8 cellular contexts compared by ENCODE assay signal in the genomic region with DNA sequence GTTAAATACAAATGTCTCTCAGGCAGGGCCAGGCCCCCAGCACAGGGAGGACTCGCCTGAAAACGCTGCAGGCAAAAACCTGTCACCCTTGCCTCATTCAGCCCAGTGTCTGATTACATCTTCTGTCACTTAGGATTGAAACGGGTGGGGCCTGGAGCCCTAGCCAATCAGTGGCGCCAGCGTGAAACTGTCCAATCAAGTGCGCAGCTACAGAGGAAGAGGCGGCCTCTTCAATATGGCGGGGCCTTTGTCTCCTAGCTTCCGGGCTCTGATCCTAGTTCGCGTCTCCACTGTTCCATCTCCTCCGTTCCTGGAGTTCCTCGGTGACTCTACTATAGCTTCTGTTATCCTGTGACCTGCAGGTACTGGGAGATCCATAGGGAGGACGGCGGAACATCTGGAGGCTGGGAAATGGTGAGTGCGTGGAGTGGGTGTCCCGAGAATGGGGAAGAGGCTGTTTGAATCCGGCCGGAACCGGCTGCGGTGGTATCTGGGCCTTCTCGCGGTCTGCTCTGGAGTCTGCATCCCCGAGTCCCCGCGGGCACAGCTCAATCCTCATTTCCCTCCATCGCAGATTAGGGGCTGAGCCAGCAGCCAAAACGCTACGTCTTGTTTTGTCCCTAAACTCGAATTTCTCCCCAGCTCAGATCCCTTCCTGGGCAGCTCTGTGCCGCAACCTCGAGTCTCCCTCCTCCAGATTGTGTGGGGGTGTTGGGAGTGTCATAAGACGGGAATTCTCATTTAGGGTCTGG. TPM values are rescaled to one million over a fixed set of nuclear protein-coding genes. Genes with fewer than 3 reads are reported as not detected.
A peak's percentile ranks its signal among the peaks of the same experiment; 100 is the strongest.
DNase-seq lines count a peak whose midpoint lies in the region; ATAC-seq and TF ChIP-seq lines count a peak whose summit lies in the region.

TSS of gene ZNF736 (plus strand) at position 222 of the 752 bp plus-strand sequence. CDS start at position 412, 190 bp downstream.

- peaks cover 36% of the 10 kb centered on the region for H3K36me3 Mint-ChIP-seq in activated CD4-positive, alpha-beta T cell treated with anti-CD3 and anti-CD28 coated beads for 36 hours (ENCODE audit: low read depth)

- POLR2A ChIA-PET in activated CD4-positive, alpha-beta T cell treated with anti-CD3 and anti-CD28 coated beads for 36 hours (lab: Charles Lee), result interaction anchor here (0.6 to 1.4 kb wide), 4 partner anchors 195 to 589 kb away, joined by 3 to 4 read pairs (median 4); partner anchors contain the start of genes ZNF107, ZNF273 and ZNF680

- CTCF ChIA-PET in activated CD4-positive, alpha-beta T cell treated with anti-CD3 and anti-CD28 coated beads for 36 hours (lab: Charles Lee), result interaction anchor here (0.7 to 0.8 kb wide), 2 partner anchors 8 to 249 kb away, joined by 3 read pairs; no protein-coding TSS in a partner anchor

- peak; percentile 94 for DNase-seq in AG10803 (ENCODE audit: low read depth)
- DNase-seq in NCI-H510A (lab: John Stamatoyannopoulos, UW), result peak; percentile 63
- peak; percentile 93 for DNase-seq in activated CD4-positive, alpha-beta T cell treated with anti-CD3 and anti-CD28 coated beads for 36 hours
- peak; percentile 94 for DNase-seq in cerebellum (ENCODE audit: low spot score)
- DNase-seq in right lobe of liver, result peak; percentile 82 to 90 (median 84)
- peak; percentile 77 for DNase-seq in stimulated activated CD8-positive, alpha-beta memory T cell treated with anti-CD3 and anti-CD28 coated beads, Interleukin-12 subunit alpha, Interleukin-12 subunit beta, amount 100 ng/mL, for 1 hour (ENCODE audit: low read depth)

- TF ChIP-seq CTCF in AG10803 (conservative IDR thresholded peaks at IDR 0.05; ENCODE audit: low read length) (no peak), right lobe of liver (IDR thresholded peaks at IDR 0.05) (no peak)

- no peaks in the 10 kb centered on the region for H3K9me3 ChIP-seq in right lobe of liver

- intact Hi-C loops in activated CD4-positive, alpha-beta T cell treated with anti-CD3 and anti-CD28 coated beads for 36 hours (cut with DNase I, micrococcal nuclease), result loop anchor here (1.0 to 5.0 kb wide), 7 partner anchors 249 to 1058 kb away; partner anchors contain the start of genes ZNF107 (in 1 of the 2), ZNF680 (in 1 of the 2) and ZNF92 (in 1 of the 2)
- intact Hi-C loops in right lobe of liver (cut with DNase I), result no loop called here

- H3K4me1 Mint-ChIP-seq in activated CD4-positive, alpha-beta T cell treated with anti-CD3 and anti-CD28 coated beads for 36 hours, result peaks cover 30% of the 10 kb centered on the region

- H3K4me3 Mint-ChIP-seq in activated CD4-positive, alpha-beta T cell treated with anti-CD3 and anti-CD28 coated beads for 36 hours, result peak within 1 kb of the TSS; percentile 89

- in situ Hi-C loops in GM18951 (cut with MboI; ENCODE audit: low sequenced_read_pairs, unreplicated experiment), result no loop called here

- ATAC-seq in HG03280 (IDR thresholded peaks at IDR 0.05; ENCODE audit: unreplicated experiment) (peak; percentile 100), right lobe of liver (peak; percentile 99 to 100 (median 100))
- ATAC-seq in activated CD4-positive, alpha-beta T cell treated with anti-CD3 and anti-CD28 coated beads for 36 hours, result peak; percentile 100

- peak within 1 kb of the TSS; percentile 32 to 73 (median 35) for H3K27ac ChIP-seq in right lobe of liver

- no peaks in the 10 kb centered on the region for H3K27me3 ChIP-seq in right lobe of liver

- peak within 1 kb of the TSS; percentile 99 for H3K27ac Mint-ChIP-seq in activated CD4-positive, alpha-beta T cell treated with anti-CD3 and anti-CD28 coated beads for 36 hours

- peaks cover 0 to 12% (median 0%) of the 10 kb centered on the region in 4 donors for H3K4me1 ChIP-seq in right lobe of liver

- 3% methylated on average over 23 of the region's 33 CpGs for WGBS in right lobe of liver (ENCODE audit: insufficient coverage, low coverage, low lambda C conversion rate, missing lambda C conversion rate)

- TF ChIP-seq POLR2A in GM18951 (IDR thresholded peaks at IDR 0.05; ENCODE audit: extremely low read depth, insufficient read depth, insufficient read length) (peak; percentile 83), right lobe of liver (IDR thresholded peaks at IDR 0.05) (peak; percentile 48)

- H3K4me3 ChIP-seq in AG10803 (ENCODE audit: low read length) (peak within 1 kb of the TSS; percentile 96), right lobe of liver (peak within 1 kb of the TSS; percentile 50 to 78 (median 70))

- H3K27me3 Mint-ChIP-seq in activated CD4-positive, alpha-beta T cell treated with anti-CD3 and anti-CD28 coated beads for 36 hours, result no peaks in the 10 kb centered on the region

- H3K9me3 Mint-ChIP-seq in activated CD4-positive, alpha-beta T cell treated with anti-CD3 and anti-CD28 coated beads for 36 hours (ENCODE audit: low read depth), result peaks cover 2% of the 10 kb centered on the region

- H3K36me3 ChIP-seq in right lobe of liver, result no peaks in the 10 kb centered on the region

RNA-seq across cellular contexts. Expression of gene ZNF736, which starts in this region (rescaled TPM):
- total RNA-seq in activated CD4-positive, alpha-beta T cell treated with anti-CD3 and anti-CD28 coated beads for 36 hours, result 10 to 100 TPM; 23.5 to 25.5 TPM
- total RNA-seq in cerebellum, result 46.2 TPM
- 1 to 10 TPM; 3.0 to 6.7 (median 4.1) TPM for total RNA-seq in right lobe of liver

Comparison
In these comparisons a context has a peak if more than half of its experiments do, and no peak if none do; other contexts are left out.
1. Peak in every context shown above with its lines: DNase-seq, ATAC-seq, H3K4me3 ChIP-seq and H3K27ac ChIP-seq.
2. intact Hi-C loops: an anchor here in activated CD4-positive, alpha-beta T cell treated with anti-CD3 and anti-CD28 coated beads for 36 hours (1.0 to 5.0 kb wide); none called in right lobe of liver.